Comparison of ENCODE assay signal across 14 cellular contexts in the genomic region with DNA sequence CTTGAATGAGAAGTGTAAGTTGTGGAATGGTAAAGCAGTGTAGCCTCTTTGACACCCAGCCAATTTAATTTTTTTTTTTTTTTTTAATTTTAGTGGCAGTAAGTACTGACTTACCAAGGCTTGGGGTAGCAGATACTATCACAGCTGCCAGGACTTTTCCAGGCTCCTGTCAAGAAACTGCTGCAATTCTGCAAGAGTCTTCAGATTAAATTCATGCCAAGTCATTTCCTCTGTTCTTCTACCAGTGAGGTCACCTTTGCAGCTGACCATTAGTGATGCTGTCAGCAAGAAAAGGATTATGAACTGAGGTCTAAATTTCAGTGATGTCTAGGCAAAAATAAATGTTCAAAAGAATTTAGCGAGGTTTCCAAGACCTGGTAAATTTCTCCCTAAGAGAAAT.
DNase-seq lines count a peak whose midpoint lies in the region; ATAC-seq and TF ChIP-seq lines count a peak whose summit lies in the region.
"Had no signal": no experiment of that assay in that cellular context is flagged by ENCODE, and none has a peak within 500 bp of the region (broad histone marks: within the 10 kb centered on the region; RNA-seq: fewer than 3 reads in every experiment).

No MANE protein-coding gene starts in this region.

- 90 to 100% methylated on average over 1 of the region's 1 CpG for WGBS in mesodermal cell (ENCODE audit: insufficient coverage in 2 of 2), 2 experiments
- WGBS in adrenal gland, 4 donors, result 83 to 95% (median 95%) methylated on average over 1 of the region's 1 CpG

- ATAC-seq in HG02610 (IDR thresholded peaks at IDR 0.05; ENCODE audit: unreplicated experiment), result no peak
- ATAC-seq: pancreas had no signal

- H3K27me3 ChIP-seq in adrenal gland, result no peaks in the 10 kb centered on the region
- H3K27me3 ChIP-seq: BLaER1 treated with 17β-estradiol and CSF1 and Interleukin-3, amounts not matched to agents 10 nM and 100 nM; pancreas had no signal

- H3K9me3 ChIP-seq in mesodermal cell (ENCODE audit: control insufficient read depth, low read length), result no peaks in the 10 kb centered on the region
- no peaks in the 10 kb centered on the region for H3K9me3 ChIP-seq in adrenal gland (replicated peaks in 1 of 3)
- H3K9me3 ChIP-seq: BLaER1 treated with 17β-estradiol and CSF1 and Interleukin-3, amounts not matched to agents 10 nM and 100 nM; pancreas had no signal

- intact Hi-C loops in adrenal gland (cut with DNase I), result no loop called here

- H3K4me1 ChIP-seq in mesodermal cell (ENCODE audit: control insufficient read depth, insufficient read depth, low read length, poor library complexity, severe bottlenecking), result peaks cover 25% of the 10 kb centered on the region
- H3K4me1 ChIP-seq in adrenal gland (replicated peaks in 1 of 2), result peaks cover 0 to 6% of the 10 kb centered on the region in 2 donors
- H3K4me1 ChIP-seq: pancreas had no signal

- H3K4me3 ChIP-seq in GM12865 (ENCODE audit: low read depth, low read length) (no peak overlapping the region), choroid plexus epithelial cell (ENCODE audit: low read depth, low read length) (no peak overlapping the region), mesodermal cell (ENCODE audit: extremely low read depth, insufficient read depth, low read length, poor library complexity, severe bottlenecking) (no peak overlapping the region), adrenal gland (no peak overlapping the region)
- H3K4me3 ChIP-seq: BLaER1 treated with 17β-estradiol and CSF1 and Interleukin-3, amounts not matched to agents 10 nM and 100 nM; pancreas had no signal

- TF ChIP-seq CTCF in GM12865 (IDR thresholded peaks at IDR 0.05; ENCODE audit: insufficient read depth, low read depth, low read length, missing control alignments) (no peak), choroid plexus epithelial cell (conservative IDR thresholded peaks at IDR 0.05; ENCODE audit: low read depth, low read length) (no peak), GM13977 (IDR thresholded peaks at IDR 0.05; ENCODE audit: extremely low read depth, insufficient read depth, missing control alignments) (no peak), adrenal gland (IDR thresholded peaks at IDR 0.05) (no peak)

- H3K27ac ChIP-seq in mesodermal cell (ENCODE audit: low read depth, low read length, severe bottlenecking) (peak overlapping the region; percentile 12), adrenal gland (no peak overlapping the region)
- H3K27ac ChIP-seq: pancreas had no signal

- in situ Hi-C loops in GM13977 (cut with MboI; ENCODE audit: low pct_unique_long_range_greater_than_20kb, low sequenced_read_pairs, unreplicated experiment), result no loop called here

- no peak for TF ChIP-seq POLR2A in adrenal gland (IDR thresholded peaks at IDR 0.05)

- peak; percentile 25 for DNase-seq in GM12865 (ENCODE audit: low read depth)
- DNase-seq in RKO (ENCODE audit: low spot score), result peak; percentile 30
- peak; percentile 87 for DNase-seq in choroid plexus epithelial cell (ENCODE audit: low read depth)
- no peak for DNase-seq in GM13977 (ENCODE audit: low spot score)
- DNase-seq in adrenal gland, result no peak
- no peak for DNase-seq in D341Med (ENCODE audit: low spot score)
- DNase-seq: aorta, DMS79 treated with DMSO at 0.1 percent for 48 hours, H9, immature natural killer cell, pancreas had no signal

- no peaks in the 10 kb centered on the region for H3K36me3 ChIP-seq in mesodermal cell (ENCODE audit: control insufficient read depth, insufficient read depth, low read length)
- no peaks in the 10 kb centered on the region for H3K36me3 ChIP-seq in adrenal gland (replicated peaks in 1 of 2)
- H3K36me3 ChIP-seq: BLaER1 treated with 17β-estradiol and CSF1 and Interleukin-3, amounts not matched to agents 10 nM and 100 nM; pancreas had no signal

Comparison
In these comparisons a context has a peak if more than half of its experiments do, and no peak if none do; other contexts are left out.
1. DNase-seq: peak in GM12865 (single experiment), RKO (single experiment) and choroid plexus epithelial cell (single experiment); none in GM13977 (single experiment), adrenal gland (0 of 7) and D341Med (single experiment).